ENCODE assay signal across 8 cellular contexts in genomic region chr5:123036391-123037103, GRCh38. TPM values are rescaled to one million over a fixed set of nuclear protein-coding genes. Genes with fewer than 3 reads are reported as not detected.
DNase-seq lines count a peak whose midpoint lies in the region; ATAC-seq and TF ChIP-seq lines count a peak whose summit lies in the region.

Gene PPIC (minus strand): TSS chr5:123036725. CDS start chr5:123036625, 100 bp downstream.

- H3K4me1 ChIP-seq in spleen = peaks cover 5 to 28% (median 24%) of the 10 kb centered on the region in 6 donors

- DNase-seq in DMS114 treated with DMSO at 0.1 percent for 48 hours (lab: John Stamatoyannopoulos, UW; ENCODE audit: unreplicated experiment) (peak; percentile 53), SK-N-DZ (ENCODE audit: low spot score) (peak; percentile 42), dermis blood vessel endothelial cell (peak; percentile 86), spleen (peak; percentile 81), NOMO-1 treated with dmso at 0.1 percent for 144 hours (lab: John Stamatoyannopoulos, UW; ENCODE audit: unreplicated experiment) (no peak)

- peak; percentile 42 for ATAC-seq in GM19351 (IDR thresholded peaks at IDR 0.05; ENCODE audit: unreplicated experiment)
- peak; percentile 37 for ATAC-seq in HG03521 (IDR thresholded peaks at IDR 0.05; ENCODE audit: unreplicated experiment)

- H3K4me3 ChIP-seq in spleen = peak within 1 kb of the TSS; percentile 60 to 86 (median 75)

- intact Hi-C loops in spleen (cut with DNase I; ENCODE audit: low total_unique reads) = no loop called here

- H3K27me3 ChIP-seq in layer of hippocampus (ENCODE audit: control insufficient read depth, insufficient read depth, low read length) (no peaks in the 10 kb centered on the region), spleen (replicated peaks in 1 of 7) (peaks cover 2 to 74% (median 23%) of the 10 kb centered on the region in 7 donors)

- TF ChIP-seq CTCF in spleen (IDR thresholded peaks at IDR 0.05 in 8 of 11, conservative IDR thresholded peaks at IDR 0.05 in 3 of 11) = no peak

- WGBS in spleen, 5 donors = 1 to 7% (median 1%) methylated on average over 3 to 84 of the region's 84 CpGs

- peak within 1 kb of the TSS; percentile 71 for H3K27ac ChIP-seq in layer of hippocampus (ENCODE audit: low read depth, low read length)
- H3K27ac ChIP-seq in spleen = peak within 1 kb of the TSS; percentile 57 to 85 (median 80)

- peak in 1 of 3 donors; percentile 23 for TF ChIP-seq POLR2A in spleen (IDR thresholded peaks at IDR 0.05)

- no peaks in the 10 kb centered on the region for H3K9me3 ChIP-seq in spleen

- H3K36me3 ChIP-seq in spleen = no peaks in the 10 kb centered on the region

RNA-seq across cellular contexts. Expression of gene PPIC, which starts in this region (rescaled TPM):
- polyA plus RNA-seq in SK-N-DZ (2014; cell fraction: cytosol; rRNA removed) = not detected in 2 replicates
- 0.24 TPM in 1 of 2 replicates, not detected in the other for polyA plus RNA-seq in SK-N-DZ (2014; cell fraction: nucleus; rRNA removed)
- total RNA-seq in dermis blood vessel endothelial cell (38.6 and 74.9 TPM in 2 replicates), spleen (10 to 100 TPM in 2 of 7 donors, 1 to 10 TPM in 5; 5.4 to 18.5 (median 9.3) TPM)
- 1 to 10 TPM; 2.3 to 7.1 (median 5.9) TPM for polyA plus RNA-seq in spleen
